ENCODE assay signal across 24 cellular contexts in genomic region chr6:37253608-37254007, GRCh38.
"Had no signal": no experiment of that assay in that cellular context is flagged by ENCODE, and none has a peak within 500 bp of the region (broad histone marks: within the 10 kb centered on the region; RNA-seq: fewer than 3 reads in every experiment).

No MANE protein-coding gene starts in this region.

- H3K27ac ChIP-seq: dorsolateral prefrontal cortex, gastrocnemius medialis, left lung, ovary, psoas muscle, sigmoid colon, spleen, thoracic aorta, tibial nerve, upper lobe of left lung had no signal

- FAIRE-seq: colon, keratinocyte, urothelium cell line had no signal

- H3K9me3 ChIP-seq: gastrocnemius medialis, left lung, ovary, psoas muscle, sigmoid colon, spleen, thoracic aorta, tibial nerve, upper lobe of left lung had no signal

- H3K4me3 ChIP-seq: dorsolateral prefrontal cortex, gastrocnemius medialis, left lung, ovary, psoas muscle, sigmoid colon, spleen, thoracic aorta, tibial nerve, upper lobe of left lung had no signal

- H3K36me3 ChIP-seq: gastrocnemius medialis, left lung, ovary, sigmoid colon, spleen, thoracic aorta, tibial nerve, upper lobe of left lung had no signal

- H3K27me3 ChIP-seq: dorsolateral prefrontal cortex, gastrocnemius medialis, left lung, ovary, sigmoid colon, spleen, tibial nerve, upper lobe of left lung had no signal

- ATAC-seq: gastrocnemius medialis; left lung; naive thymus-derived CD8-positive, alpha-beta T cell; psoas muscle; right cardiac atrium; stimulated activated memory B cell treated with anti-CD40 and anti-IgM and Interleukin-4, amounts not matched to agents 10 μg/mL and 1 μg/mL and 100 μg/mL, for 72 hours had no signal

- DNase-seq: dorsolateral prefrontal cortex; effector CD4-positive, alpha-beta T cell; foreskin fibroblast; gastrocnemius medialis; head of caudate nucleus; left lung; mesendoderm; midbrain; naive thymus-derived CD8-positive, alpha-beta T cell; occipital lobe; ovary; posterior cingulate gyrus; psoas muscle; right cardiac atrium; sigmoid colon; spleen; stimulated activated CD4-positive, alpha-beta T cell treated with anti-CD3 and anti-CD28 coated beads, Interleukin-4, amount 100 ng/mL, for 4 hours; upper lobe of left lung had no signal

- H3K4me1 ChIP-seq: psoas muscle had no signal
